20 cellular contexts compared by ENCODE assay signal in genomic region chr22:46974631-46975585, GRCh38.
DNase-seq lines count a peak whose midpoint lies in the region; ATAC-seq, FAIRE-seq and TF ChIP-seq lines count a peak whose summit lies in the region.
"Had no signal": no experiment of that assay in that cellular context is flagged by ENCODE, and none has a peak within 500 bp of the region (broad histone marks: within the 10 kb centered on the region; RNA-seq: fewer than 3 reads in every experiment).

No MANE protein-coding gene starts in this region.

- H3K4me3 ChIP-seq in A549 (no peak overlapping the region), HEK293 (ENCODE audit: low read depth, low read length) (no peak overlapping the region), kidney (ENCODE audit: low read length in 2 of 2) (no peak overlapping the region), endodermal cell (ENCODE audit: low read length) (no peak overlapping the region)
- H3K4me3 ChIP-seq: GM23248 had no signal

- FAIRE-seq in A549 (lab: Jason Lieb, UNC) = no peak
- no peak for FAIRE-seq in kidney (lab: Jason Lieb, UNC)
- FAIRE-seq: GM12891 had no signal

- POLR2A ChIA-PET in A549 (lab: Yijun Ruan, JAX) = no interaction called here
- POLR2A ChIA-PET in HEK293 (lab: Yijun Ruan, JAX) = no interaction called here
- POLR2A ChIA-PET in naive thymus-derived CD8-positive, alpha-beta T cell (lab: Charles Lee) = no interaction called here

- no peak for TF ChIP-seq EP300 in A549 (IDR thresholded peaks at IDR 0.05)

- H3K27me3 Mint-ChIP-seq in naive thymus-derived CD8-positive, alpha-beta T cell = no peaks in the 10 kb centered on the region
- no peaks in the 10 kb centered on the region for H3K27me3 Mint-ChIP-seq in endodermal cell (ENCODE audit: insufficient read depth)
- H3K27me3 Mint-ChIP-seq: CD8-positive, alpha-beta memory T cell had no signal

- DNase-seq in A549 (ENCODE audit: low read depth in 1 of 2, low spot score in 1 of 2) (no peak), kidney (peak; percentile 62), sciatic nerve (ENCODE audit: low spot score) (peak; percentile 39), endodermal cell (no peak)
- DNase-seq in naive thymus-derived CD8-positive, alpha-beta T cell = no peak
- DNase-seq: ACHN, C1 segment of cervical spinal cord, NCI-H1417, NCI-H187 treated with DMSO at 0.1 percent for 48 hours, NCI-H2227 treated with DMSO at 0.1 percent for 48 hours, NCI-H510A treated with DMSO at 0.1 percent for 48 hours, NCI-H774, OCI-M1, SHP77 had no signal

- H3K4me1 ChIP-seq in A549 (no peaks in the 10 kb centered on the region), HEK293 (ENCODE audit: control insufficient read depth, insufficient read depth, low read length) (no peaks in the 10 kb centered on the region), kidney (ENCODE audit: control insufficient read depth in 1 of 2, insufficient read depth in 1 of 2, low read depth in 1 of 2, low read length in 2 of 2) (peaks cover 2 to 5% of the 10 kb centered on the region in 2 donors), endodermal cell (ENCODE audit: control insufficient read depth, insufficient read depth, low read length) (peaks cover 18% of the 10 kb centered on the region)

- TF ChIP-seq POLR2A in A549 (IDR thresholded peaks at IDR 0.05; ENCODE audit: low read length) = no peak

- H3K27ac Mint-ChIP-seq in naive thymus-derived CD8-positive, alpha-beta T cell = no peak overlapping the region
- H3K27ac Mint-ChIP-seq in endodermal cell = no peak overlapping the region

- H3K4me2 ChIP-seq in A549 = no peak overlapping the region
- H3K4me2 ChIP-seq: KMS-11 had no signal

- H3K4me1 Mint-ChIP-seq in naive thymus-derived CD8-positive, alpha-beta T cell = peaks cover 6 to 12% (median 6%) of the 10 kb centered on the region in 4 donors
- peaks cover 14% of the 10 kb centered on the region for H3K4me1 Mint-ChIP-seq in endodermal cell

- H3K36me3 ChIP-seq in HEK293 (ENCODE audit: control insufficient read depth in 2 of 2, insufficient read depth in 1 of 2, low read length in 2 of 2) = peaks cover 0 to 40% of the 10 kb centered on the region in 2 experiments; a peak in 2 of 3 replicates
- peaks cover 6 to 9% of the 10 kb centered on the region in 2 donors for H3K36me3 ChIP-seq in kidney (ENCODE audit: control insufficient read depth in 1 of 2, insufficient read depth in 2 of 2, low read length in 2 of 2)
- H3K36me3 ChIP-seq in endodermal cell (ENCODE audit: control insufficient read depth, insufficient read depth, low read length) = peaks cover 21% of the 10 kb centered on the region

- 91% methylated on average over 22 of the region's 24 CpGs for WGBS in A549 (ENCODE audit: missing lambda C conversion rate)
- WGBS in endodermal cell (ENCODE audit: insufficient coverage in 1 of 2, insufficient read length in 1 of 2), 2 experiments = 95 to 96% methylated on average over 10 to 24 of the region's 24 CpGs

- H3K9me3 Mint-ChIP-seq in naive thymus-derived CD8-positive, alpha-beta T cell = no peaks in the 10 kb centered on the region
- H3K9me3 Mint-ChIP-seq in endodermal cell = no peaks in the 10 kb centered on the region
- H3K9me3 Mint-ChIP-seq: CD8-positive, alpha-beta memory T cell had no signal

- H3K9me3 ChIP-seq in A549 (no peaks in the 10 kb centered on the region), HEK293 (ENCODE audit: control insufficient read depth, insufficient read depth, low read depth, low read length) (no peaks in the 10 kb centered on the region), kidney (ENCODE audit: control insufficient read depth in 1 of 2, low read length in 2 of 2) (no peaks in the 10 kb centered on the region), endodermal cell (ENCODE audit: control insufficient read depth, low read length) (no peaks in the 10 kb centered on the region)

- CTCF ChIA-PET in A549 (lab: Yijun Ruan, JAX) = no interaction called here
- CTCF ChIA-PET in HEK293 (lab: Yijun Ruan, JAX) = interaction anchor here (0.7 kb wide), 1 partner anchor 38 kb away, joined by 4 read pairs; no protein-coding TSS in a partner anchor

- H3K9ac ChIP-seq in kidney (ENCODE audit: low read length in 2 of 2) (no peak overlapping the region), endodermal cell (ENCODE audit: extremely low read depth, low read length, poor library complexity, severe bottlenecking) (no peak overlapping the region)
- H3K9ac ChIP-seq: GM23248, KMS-11 had no signal

- no peaks in the 10 kb centered on the region for H3K27me3 ChIP-seq in endodermal cell (ENCODE audit: control insufficient read depth, insufficient read depth, low read length, poor library complexity, severe bottlenecking)

- no peak for TF ChIP-seq CTCF in A549 (IDR thresholded peaks at IDR 0.05)
- no peak for TF ChIP-seq CTCF in HEK293 (tag by site-specific recombination; IDR thresholded peaks at IDR 0.05)
- no peak for TF ChIP-seq CTCF in kidney (IDR thresholded peaks at IDR 0.05; ENCODE audit: borderline replicate concordance, extremely low read depth, insufficient read depth)
- TF ChIP-seq CTCF in endodermal cell (conservative IDR thresholded peaks at IDR 0.05) = no peak

- H3K4me3 Mint-ChIP-seq in naive thymus-derived CD8-positive, alpha-beta T cell = no peak overlapping the region
- H3K4me3 Mint-ChIP-seq in endodermal cell = no peak overlapping the region
- H3K4me3 Mint-ChIP-seq: CD8-positive, alpha-beta memory T cell had no signal

- peaks cover 0 to 61% (median 31%) of the 10 kb centered on the region in 3 donors for H3K36me3 Mint-ChIP-seq in naive thymus-derived CD8-positive, alpha-beta T cell
- H3K36me3 Mint-ChIP-seq in endodermal cell (ENCODE audit: low read depth) = peaks cover 40% of the 10 kb centered on the region

- ATAC-seq in A549 (no peak), sciatic nerve (no peak), HG02870 (IDR thresholded peaks at IDR 0.05; ENCODE audit: unreplicated experiment) (no peak)
- no peak for ATAC-seq in naive thymus-derived CD8-positive, alpha-beta T cell

- TF ChIP-seq RAD21 in A549 (conservative IDR thresholded peaks at IDR 0.05 in 1 of 2, IDR thresholded peaks at IDR 0.05 in 1 of 2) = no peak

- no peak overlapping the region for H3K27ac ChIP-seq in A549
- H3K27ac ChIP-seq in HEK293 (ENCODE audit: extremely low read depth, low read depth, low read length) = no peak overlapping the region
- no peak overlapping the region for H3K27ac ChIP-seq in kidney (ENCODE audit: low read depth in 2 of 2, low read length in 2 of 2)
- no peak overlapping the region for H3K27ac ChIP-seq in endodermal cell (ENCODE audit: low read depth, low read length)
- H3K27ac ChIP-seq: GM23248, KMS-11 had no signal

- intact Hi-C loops in kidney (cut with DNase I) = no loop called here
- intact Hi-C loops in sciatic nerve (cut with DNase I) = no loop called here

TF ChIP-seq in A549, 52 proteins besides CTCF, POLR2A, EP300 and RAD21:
- no peak for TF ChIP-seq EHMT2 (IDR thresholded peaks at IDR 0.05; ENCODE audit: low read depth)
- TF ChIP-seq MAFK (IDR thresholded peaks at IDR 0.05; ENCODE audit: partially characterized antibody) = peak; percentile 63
- no peak for TF ChIP-seq ESRRA (IDR thresholded peaks at IDR 0.05; ENCODE audit: borderline replicate concordance, low read length)
- TF ChIP-seq HOXB5 (CRISPR knock-in tag; IDR thresholded peaks at IDR 0.05) = no peak
- TF ChIP-seq RFX5 (IDR thresholded peaks at IDR 0.05) = no peak

TF ChIP-seq in HEK293, 187 proteins besides CTCF, POLR2A, EP300 and RAD21:
- TF ChIP-seq ZBTB26 (tag by site-specific recombination; optimal IDR thresholded peaks at IDR 0.05) (no peak), ZEB2 (tag by site-specific recombination; IDR thresholded peaks at IDR 0.05) (no peak), ZFHX2 (tag by site-specific recombination; conservative IDR thresholded peaks at IDR 0.05) (0 out of 2 replicates have a peak, but pooled peaks have one; percentile 16), ZNF121 (tag by site-specific recombination; IDR thresholded peaks at IDR 0.05) (no peak), SETDB1 (IDR thresholded peaks at IDR 0.05; ENCODE audit: insufficient read length, low read length) (no peak), ZNF529 (tag by site-specific recombination; IDR thresholded peaks at IDR 0.05; ENCODE audit: insufficient replicate concordance) (no peak), EGR2 (tag by site-specific recombination; IDR thresholded peaks at IDR 0.05; ENCODE audit: low read depth) (peak; percentile 32; the same call in 1 of the 2 replicates), SP7 (tag by site-specific recombination; IDR thresholded peaks at IDR 0.05) (no peak), WT1 (tag by site-specific recombination; IDR thresholded peaks at IDR 0.05) (no peak)
TF ChIP-seq in HEK293: peak in this region for 2.

Comparison
In these comparisons a context has a peak if more than half of its experiments do, and no peak if none do; other contexts are left out.
1. DNase-seq: peak in kidney (single experiment) and sciatic nerve (single experiment); none in A549 (0 of 2), naive thymus-derived CD8-positive, alpha-beta T cell (0 of 10) and endodermal cell (single experiment).